ENCODE assay signal across 15 cellular contexts in genomic region chr2:215430528-215431187, GRCh38. TPM values are rescaled to one million over a fixed set of nuclear protein-coding genes. Genes with fewer than 3 reads are reported as not detected.
A peak's percentile ranks its signal among the peaks of the same experiment; 100 is the strongest.
DNase-seq lines count a peak whose midpoint lies in the region; TF ChIP-seq lines count a peak whose summit lies in the region.
"Had no signal": no experiment of that assay in that cellular context is flagged by ENCODE, and none has a peak within 500 bp of the region (broad histone marks: within the 10 kb centered on the region; RNA-seq: fewer than 3 reads in every experiment).

No MANE protein-coding gene starts in this region.

- H3K27me3 Mint-ChIP-seq in HFFc6 (ENCODE audit: insufficient read depth) (peaks cover 14% of the 10 kb centered on the region), chondrocyte (ENCODE audit: low read depth) (no peaks in the 10 kb centered on the region), type B pancreatic cell (peaks cover 7% of the 10 kb centered on the region)

- H3K4me1 Mint-ChIP-seq in HFFc6 (ENCODE audit: low read depth) (peaks cover 66% of the 10 kb centered on the region), chondrocyte (ENCODE audit: low read depth) (peaks cover 65% of the 10 kb centered on the region), type B pancreatic cell (ENCODE audit: unreplicated experiment) (peaks cover 27% of the 10 kb centered on the region)

- TF ChIP-seq CTCF in HFFc6 (IDR thresholded peaks at IDR 0.05): no peak
- no peak for TF ChIP-seq CTCF in chondrocyte (IDR thresholded peaks at IDR 0.05)
- TF ChIP-seq CTCF in type B pancreatic cell (conservative IDR thresholded peaks at IDR 0.05): no peak
- TF ChIP-seq CTCF in Peyer's patch (IDR thresholded peaks at IDR 0.05): no peak

- H3K36me3 Mint-ChIP-seq in HFFc6 (ENCODE audit: low read depth): peaks cover 80% of the 10 kb centered on the region
- H3K36me3 Mint-ChIP-seq in chondrocyte (ENCODE audit: low read depth): peaks cover 85% of the 10 kb centered on the region
- H3K36me3 Mint-ChIP-seq in type B pancreatic cell: peaks cover 39% of the 10 kb centered on the region
- H3K36me3 Mint-ChIP-seq: activated naive CD4-positive, alpha-beta T cell treated with anti-CD3 and anti-CD28 coated beads, Interleukin-2, amount 50 U/mL, for 24 hours had no signal

- H3K36me3 ChIP-seq in Peyer's patch: no peaks in the 10 kb centered on the region

- H3K4me3 Mint-ChIP-seq in HFFc6 (peak overlapping the region; percentile 82), chondrocyte (ENCODE audit: unreplicated experiment) (peak overlapping the region; percentile 84), type B pancreatic cell (peak overlapping the region; percentile 16)
- H3K4me3 Mint-ChIP-seq: activated naive CD4-positive, alpha-beta T cell treated with anti-CD3 and anti-CD28 coated beads, Interleukin-2, amount 50 U/mL, for 24 hours had no signal

- peaks cover 0 to 5% (median 2%) of the 10 kb centered on the region in 4 donors for H3K4me1 ChIP-seq in Peyer's patch
- H3K4me1 ChIP-seq: testis had no signal

- H3K9me3 Mint-ChIP-seq in HFFc6 (no peaks in the 10 kb centered on the region), chondrocyte (ENCODE audit: low read depth) (no peaks in the 10 kb centered on the region), type B pancreatic cell (peaks cover 6% of the 10 kb centered on the region)
- H3K9me3 Mint-ChIP-seq: activated naive CD4-positive, alpha-beta T cell treated with anti-CD3 and anti-CD28 coated beads, Interleukin-2, amount 50 U/mL, for 24 hours had no signal

- H3K27ac Mint-ChIP-seq in HFFc6: peak overlapping the region; percentile 89
- H3K27ac Mint-ChIP-seq in chondrocyte (ENCODE audit: unreplicated experiment): peak overlapping the region; percentile 99
- H3K27ac Mint-ChIP-seq in type B pancreatic cell: peak overlapping the region; percentile 24
- H3K27ac Mint-ChIP-seq: activated naive CD4-positive, alpha-beta T cell treated with anti-CD3 and anti-CD28 coated beads, Interleukin-2, amount 50 U/mL, for 24 hours had no signal

- TF ChIP-seq POLR2A in Peyer's patch (IDR thresholded peaks at IDR 0.05): no peak

- H3K9me3 ChIP-seq in Peyer's patch: no peaks in the 10 kb centered on the region
- H3K9me3 ChIP-seq: testis had no signal

- H3K27ac ChIP-seq in Peyer's patch (peak overlapping the region in 1 of 4 donors; percentile 10), caudate nucleus (ENCODE audit: low read depth, low read length) (no peak overlapping the region)
- H3K27ac ChIP-seq: testis had no signal

- no peak overlapping the region for H3K4me3 ChIP-seq in Peyer's patch
- H3K4me3 ChIP-seq: testis had no signal

- H3K27me3 ChIP-seq in Peyer's patch: peaks cover 0 to 9% of the 10 kb centered on the region in 2 donors
- H3K27me3 ChIP-seq: testis had no signal

- DNase-seq in HFFc6: peak; percentile 81
- DNase-seq in chondrocyte (ENCODE audit: low spot score): no peak
- DNase-seq in kidney tubule cell (ENCODE audit: low spot score): peak; percentile 33
- DNase-seq in type B pancreatic cell (ENCODE audit: extremely low spot score, unreplicated experiment): no peak
- no peak for DNase-seq in middle frontal gyrus (ENCODE audit: extremely low spot score, low spot score)
- DNase-seq in Peyer's patch: no peak
- DNase-seq in caudate nucleus (lab: John Stamatoyannopoulos, UW): no peak
- DNase-seq in central memory CD4-positive, alpha-beta T cell: no peak
- DNase-seq: DMS153, NCI-H1092 treated with DMSO at 0.1 percent for 48 hours, NCI-H524 treated with DMSO at 0.1 percent for 48 hours, right cardiac atrium, SHP77, testis had no signal

RNA-seq across cellular contexts. Expression of gene FN1, which starts 5.2 kb away (rescaled TPM):
- total RNA-seq in HFFc6 (2021; fragmentation: NEBNext Ultra II Directional; extraction: Animal tissue kit (Norgen Biotek cat#: 25700)): 1,000 to 10,000 TPM; 2,848 to 5,249 (median 2,869) TPM
- total RNA-seq in chondrocyte (30,644 to 36,263 TPM (median 31,288 TPM) in 3 replicates), type B pancreatic cell (ENCODE audit: low replicate concordance) (499 and 902 TPM in 2 replicates), Peyer's patch (100 to 1,000 TPM in 1 of 4 donors, 10 to 100 TPM in 3; 28.0 to 152 (median 72.8) TPM)

Comparison
In these comparisons a context has a peak if more than half of its experiments do, and no peak if none do; other contexts are left out.
1. DNase-seq: peak in HFFc6 (single experiment) and kidney tubule cell (single experiment); none in chondrocyte (single experiment), type B pancreatic cell (single experiment), middle frontal gyrus (single experiment), Peyer's patch (0 of 3), caudate nucleus (0 of 61) and central memory CD4-positive, alpha-beta T cell (single experiment).
2. H3K27ac Mint-ChIP-seq: peak in every context shown above with its lines; median percentile 99 in chondrocyte; 89 in HFFc6; 24 in type B pancreatic cell.
3. H3K4me3 Mint-ChIP-seq: peak in every context shown above with its lines; median percentile 84 in chondrocyte; 82 in HFFc6; 16 in type B pancreatic cell.